1 cellular context compared by ENCODE assay signal in the genomic region with DNA sequence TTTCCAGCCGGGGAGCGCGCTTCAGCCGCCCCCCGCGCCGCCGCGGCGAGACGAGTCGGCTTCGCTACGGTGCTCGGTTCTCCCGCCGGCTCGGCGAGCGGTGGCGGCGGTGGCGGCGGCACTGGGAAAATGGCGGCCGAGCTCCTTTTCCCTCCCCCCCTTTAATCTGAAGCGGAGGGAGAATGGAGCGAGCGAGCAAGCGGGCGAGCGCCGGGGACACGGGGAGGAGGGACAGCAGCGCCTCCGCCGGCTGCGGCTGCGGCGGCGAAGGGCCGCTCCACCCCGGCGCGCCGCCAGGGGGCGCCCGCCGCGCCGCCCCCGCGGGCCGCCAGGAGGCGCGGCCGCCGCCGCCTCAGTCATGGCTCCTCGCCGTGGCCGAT.
TF ChIP-seq lines count a peak whose summit lies in the region.

A gene with protein sequence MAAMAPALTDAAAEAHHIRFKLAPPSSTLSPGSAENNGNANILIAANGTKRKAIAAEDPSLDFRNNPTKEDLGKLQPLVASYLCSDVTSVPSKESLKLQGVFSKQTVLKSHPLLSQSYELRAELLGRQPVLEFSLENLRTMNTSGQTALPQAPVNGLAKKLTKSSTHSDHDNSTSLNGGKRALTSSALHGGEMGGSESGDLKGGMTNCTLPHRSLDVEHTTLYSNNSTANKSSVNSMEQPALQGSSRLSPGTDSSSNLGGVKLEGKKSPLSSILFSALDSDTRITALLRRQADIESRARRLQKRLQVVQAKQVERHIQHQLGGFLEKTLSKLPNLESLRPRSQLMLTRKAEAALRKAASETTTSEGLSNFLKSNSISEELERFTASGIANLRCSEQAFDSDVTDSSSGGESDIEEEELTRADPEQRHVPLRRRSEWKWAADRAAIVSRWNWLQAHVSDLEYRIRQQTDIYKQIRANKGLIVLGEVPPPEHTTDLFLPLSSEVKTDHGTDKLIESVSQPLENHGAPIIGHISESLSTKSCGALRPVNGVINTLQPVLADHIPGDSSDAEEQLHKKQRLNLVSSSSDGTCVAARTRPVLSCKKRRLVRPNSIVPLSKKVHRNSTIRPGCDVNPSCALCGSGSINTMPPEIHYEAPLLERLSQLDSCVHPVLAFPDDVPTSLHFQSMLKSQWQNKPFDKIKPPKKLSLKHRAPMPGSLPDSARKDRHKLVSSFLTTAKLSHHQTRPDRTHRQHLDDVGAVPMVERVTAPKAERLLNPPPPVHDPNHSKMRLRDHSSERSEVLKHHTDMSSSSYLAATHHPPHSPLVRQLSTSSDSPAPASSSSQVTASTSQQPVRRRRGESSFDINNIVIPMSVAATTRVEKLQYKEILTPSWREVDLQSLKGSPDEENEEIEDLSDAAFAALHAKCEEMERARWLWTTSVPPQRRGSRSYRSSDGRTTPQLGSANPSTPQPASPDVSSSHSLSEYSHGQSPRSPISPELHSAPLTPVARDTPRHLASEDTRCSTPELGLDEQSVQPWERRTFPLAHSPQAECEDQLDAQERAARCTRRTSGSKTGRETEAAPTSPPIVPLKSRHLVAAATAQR (N-terminal part only) (minus strand): TSS at position 184 of the 380 bp plus-strand sequence. CDS start 21,286 bp downstream, outside the sequence.

TF ChIP-seq in K562, 482 proteins besides CTCF, POLR2A, EP300 and RAD21 (continued from another document and continues in another):
- TF ChIP-seq, protein P1, sequence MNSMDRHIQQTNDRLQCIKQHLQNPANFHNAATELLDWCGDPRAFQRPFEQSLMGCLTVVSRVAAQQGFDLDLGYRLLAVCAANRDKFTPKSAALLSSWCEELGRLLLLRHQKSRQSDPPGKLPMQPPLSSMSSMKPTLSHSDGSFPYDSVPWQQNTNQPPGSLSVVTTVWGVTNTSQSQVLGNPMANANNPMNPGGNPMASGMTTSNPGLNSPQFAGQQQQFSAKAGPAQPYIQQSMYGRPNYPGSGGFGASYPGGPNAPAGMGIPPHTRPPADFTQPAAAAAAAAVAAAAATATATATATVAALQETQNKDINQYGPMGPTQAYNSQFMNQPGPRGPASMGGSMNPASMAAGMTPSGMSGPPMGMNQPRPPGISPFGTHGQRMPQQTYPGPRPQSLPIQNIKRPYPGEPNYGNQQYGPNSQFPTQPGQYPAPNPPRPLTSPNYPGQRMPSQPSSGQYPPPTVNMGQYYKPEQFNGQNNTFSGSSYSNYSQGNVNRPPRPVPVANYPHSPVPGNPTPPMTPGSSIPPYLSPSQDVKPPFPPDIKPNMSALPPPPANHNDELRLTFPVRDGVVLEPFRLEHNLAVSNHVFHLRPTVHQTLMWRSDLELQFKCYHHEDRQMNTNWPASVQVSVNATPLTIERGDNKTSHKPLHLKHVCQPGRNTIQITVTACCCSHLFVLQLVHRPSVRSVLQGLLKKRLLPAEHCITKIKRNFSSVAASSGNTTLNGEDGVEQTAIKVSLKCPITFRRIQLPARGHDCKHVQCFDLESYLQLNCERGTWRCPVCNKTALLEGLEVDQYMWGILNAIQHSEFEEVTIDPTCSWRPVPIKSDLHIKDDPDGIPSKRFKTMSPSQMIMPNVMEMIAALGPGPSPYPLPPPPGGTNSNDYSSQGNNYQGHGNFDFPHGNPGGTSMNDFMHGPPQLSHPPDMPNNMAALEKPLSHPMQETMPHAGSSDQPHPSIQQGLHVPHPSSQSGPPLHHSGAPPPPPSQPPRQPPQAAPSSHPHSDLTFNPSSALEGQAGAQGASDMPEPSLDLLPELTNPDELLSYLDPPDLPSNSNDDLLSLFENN (IDR thresholded peaks at IDR 0.05; ENCODE audit: low read depth in 2 of 2, low read length in 2 of 2): peak in 1 of 2 experiments; percentile 48; a peak in 1 of 4 replicates
- no peak for TF ChIP-seq ZNF165 (CRISPR knock-in tag; IDR thresholded peaks at IDR 0.05; ENCODE audit: borderline replicate concordance)
- TF ChIP-seq, protein P2, sequence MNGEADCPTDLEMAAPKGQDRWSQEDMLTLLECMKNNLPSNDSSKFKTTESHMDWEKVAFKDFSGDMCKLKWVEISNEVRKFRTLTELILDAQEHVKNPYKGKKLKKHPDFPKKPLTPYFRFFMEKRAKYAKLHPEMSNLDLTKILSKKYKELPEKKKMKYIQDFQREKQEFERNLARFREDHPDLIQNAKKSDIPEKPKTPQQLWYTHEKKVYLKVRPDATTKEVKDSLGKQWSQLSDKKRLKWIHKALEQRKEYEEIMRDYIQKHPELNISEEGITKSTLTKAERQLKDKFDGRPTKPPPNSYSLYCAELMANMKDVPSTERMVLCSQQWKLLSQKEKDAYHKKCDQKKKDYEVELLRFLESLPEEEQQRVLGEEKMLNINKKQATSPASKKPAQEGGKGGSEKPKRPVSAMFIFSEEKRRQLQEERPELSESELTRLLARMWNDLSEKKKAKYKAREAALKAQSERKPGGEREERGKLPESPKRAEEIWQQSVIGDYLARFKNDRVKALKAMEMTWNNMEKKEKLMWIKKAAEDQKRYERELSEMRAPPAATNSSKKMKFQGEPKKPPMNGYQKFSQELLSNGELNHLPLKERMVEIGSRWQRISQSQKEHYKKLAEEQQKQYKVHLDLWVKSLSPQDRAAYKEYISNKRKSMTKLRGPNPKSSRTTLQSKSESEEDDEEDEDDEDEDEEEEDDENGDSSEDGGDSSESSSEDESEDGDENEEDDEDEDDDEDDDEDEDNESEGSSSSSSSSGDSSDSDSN (IDR thresholded peaks at IDR 0.05; ENCODE audit: borderline replicate concordance in 1 of 2, low read depth in 2 of 2, low read length in 2 of 2): peak; percentile 88 to 96; a peak in 3 of 4 replicates
- TF ChIP-seq, protein P3, sequence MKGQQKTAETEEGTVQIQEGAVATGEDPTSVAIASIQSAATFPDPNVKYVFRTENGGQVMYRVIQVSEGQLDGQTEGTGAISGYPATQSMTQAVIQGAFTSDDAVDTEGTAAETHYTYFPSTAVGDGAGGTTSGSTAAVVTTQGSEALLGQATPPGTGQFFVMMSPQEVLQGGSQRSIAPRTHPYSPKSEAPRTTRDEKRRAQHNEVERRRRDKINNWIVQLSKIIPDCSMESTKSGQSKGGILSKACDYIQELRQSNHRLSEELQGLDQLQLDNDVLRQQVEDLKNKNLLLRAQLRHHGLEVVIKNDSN (CRISPR knock-in tag; IDR thresholded peaks at IDR 0.05): no peak
- TF ChIP-seq NFE2 (IDR thresholded peaks at IDR 0.05; ENCODE audit: low read depth): no peak
- TF ChIP-seq, protein P4, sequence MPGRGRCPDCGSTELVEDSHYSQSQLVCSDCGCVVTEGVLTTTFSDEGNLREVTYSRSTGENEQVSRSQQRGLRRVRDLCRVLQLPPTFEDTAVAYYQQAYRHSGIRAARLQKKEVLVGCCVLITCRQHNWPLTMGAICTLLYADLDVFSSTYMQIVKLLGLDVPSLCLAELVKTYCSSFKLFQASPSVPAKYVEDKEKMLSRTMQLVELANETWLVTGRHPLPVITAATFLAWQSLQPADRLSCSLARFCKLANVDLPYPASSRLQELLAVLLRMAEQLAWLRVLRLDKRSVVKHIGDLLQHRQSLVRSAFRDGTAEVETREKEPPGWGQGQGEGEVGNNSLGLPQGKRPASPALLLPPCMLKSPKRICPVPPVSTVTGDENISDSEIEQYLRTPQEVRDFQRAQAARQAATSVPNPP (IDR thresholded peaks at IDR 0.05; ENCODE audit: borderline replicate concordance, insufficient read depth, insufficient read length): no peak
- TF ChIP-seq, protein P5, sequence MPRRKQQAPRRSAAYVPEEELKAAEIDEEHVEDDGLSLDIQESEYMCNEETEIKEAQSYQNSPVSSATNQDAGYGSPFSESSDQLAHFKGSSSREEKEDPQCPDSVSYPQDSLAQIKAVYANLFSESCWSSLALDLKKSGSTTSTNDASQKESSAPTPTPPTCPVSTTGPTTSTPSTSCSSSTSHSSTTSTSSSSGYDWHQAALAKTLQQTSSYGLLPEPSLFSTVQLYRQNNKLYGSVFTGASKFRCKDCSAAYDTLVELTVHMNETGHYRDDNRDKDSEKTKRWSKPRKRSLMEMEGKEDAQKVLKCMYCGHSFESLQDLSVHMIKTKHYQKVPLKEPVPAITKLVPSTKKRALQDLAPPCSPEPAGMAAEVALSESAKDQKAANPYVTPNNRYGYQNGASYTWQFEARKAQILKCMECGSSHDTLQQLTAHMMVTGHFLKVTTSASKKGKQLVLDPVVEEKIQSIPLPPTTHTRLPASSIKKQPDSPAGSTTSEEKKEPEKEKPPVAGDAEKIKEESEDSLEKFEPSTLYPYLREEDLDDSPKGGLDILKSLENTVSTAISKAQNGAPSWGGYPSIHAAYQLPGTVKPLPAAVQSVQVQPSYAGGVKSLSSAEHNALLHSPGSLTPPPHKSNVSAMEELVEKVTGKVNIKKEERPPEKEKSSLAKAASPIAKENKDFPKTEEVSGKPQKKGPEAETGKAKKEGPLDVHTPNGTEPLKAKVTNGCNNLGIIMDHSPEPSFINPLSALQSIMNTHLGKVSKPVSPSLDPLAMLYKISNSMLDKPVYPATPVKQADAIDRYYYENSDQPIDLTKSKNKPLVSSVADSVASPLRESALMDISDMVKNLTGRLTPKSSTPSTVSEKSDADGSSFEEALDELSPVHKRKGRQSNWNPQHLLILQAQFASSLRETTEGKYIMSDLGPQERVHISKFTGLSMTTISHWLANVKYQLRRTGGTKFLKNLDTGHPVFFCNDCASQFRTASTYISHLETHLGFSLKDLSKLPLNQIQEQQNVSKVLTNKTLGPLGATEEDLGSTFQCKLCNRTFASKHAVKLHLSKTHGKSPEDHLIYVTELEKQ (CRISPR knock-in tag; IDR thresholded peaks at IDR 0.05): no peak
- no peak for TF ChIP-seq TAL1 (IDR thresholded peaks at IDR 0.05)
- no peak for TF ChIP-seq DMBX1 (CRISPR knock-in tag; IDR thresholded peaks at IDR 0.05; ENCODE audit: borderline replicate concordance)
- TF ChIP-seq HMG20A (CRISPR knock-in tag; conservative IDR thresholded peaks at IDR 0.05): no peak
- no peak for TF ChIP-seq SMARCE1 (IDR thresholded peaks at IDR 0.05)
- TF ChIP-seq ZNF12 (CRISPR knock-in tag; IDR thresholded peaks at IDR 0.05): no peak
- TF ChIP-seq ZNF75A (CRISPR knock-in tag; IDR thresholded peaks at IDR 0.05): no peak
- no peak for TF ChIP-seq CHCHD3 (CRISPR knock-in tag; IDR thresholded peaks at IDR 0.05)
- TF ChIP-seq DIDO1 (tag; IDR thresholded peaks at IDR 0.05; ENCODE audit: low read depth): no peak
- no peak for TF ChIP-seq CSDE1 (IDR thresholded peaks at IDR 0.05)
- no peak for TF ChIP-seq CAMTA2 (CRISPR knock-in tag; conservative IDR thresholded peaks at IDR 0.05)
- no peak for TF ChIP-seq NCOA6 (IDR thresholded peaks at IDR 0.05)
- TF ChIP-seq, protein P6, sequence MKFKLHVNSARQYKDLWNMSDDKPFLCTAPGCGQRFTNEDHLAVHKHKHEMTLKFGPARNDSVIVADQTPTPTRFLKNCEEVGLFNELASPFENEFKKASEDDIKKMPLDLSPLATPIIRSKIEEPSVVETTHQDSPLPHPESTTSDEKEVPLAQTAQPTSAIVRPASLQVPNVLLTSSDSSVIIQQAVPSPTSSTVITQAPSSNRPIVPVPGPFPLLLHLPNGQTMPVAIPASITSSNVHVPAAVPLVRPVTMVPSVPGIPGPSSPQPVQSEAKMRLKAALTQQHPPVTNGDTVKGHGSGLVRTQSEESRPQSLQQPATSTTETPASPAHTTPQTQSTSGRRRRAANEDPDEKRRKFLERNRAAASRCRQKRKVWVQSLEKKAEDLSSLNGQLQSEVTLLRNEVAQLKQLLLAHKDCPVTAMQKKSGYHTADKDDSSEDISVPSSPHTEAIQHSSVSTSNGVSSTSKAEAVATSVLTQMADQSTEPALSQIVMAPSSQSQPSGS (CRISPR knock-in tag; IDR thresholded peaks at IDR 0.05): no peak
- 0 out of 2 replicates have a peak, but pooled peaks have one; percentile 15 for TF ChIP-seq ZNF57 (CRISPR knock-in tag; IDR thresholded peaks at IDR 0.05)
- TF ChIP-seq, protein P7, sequence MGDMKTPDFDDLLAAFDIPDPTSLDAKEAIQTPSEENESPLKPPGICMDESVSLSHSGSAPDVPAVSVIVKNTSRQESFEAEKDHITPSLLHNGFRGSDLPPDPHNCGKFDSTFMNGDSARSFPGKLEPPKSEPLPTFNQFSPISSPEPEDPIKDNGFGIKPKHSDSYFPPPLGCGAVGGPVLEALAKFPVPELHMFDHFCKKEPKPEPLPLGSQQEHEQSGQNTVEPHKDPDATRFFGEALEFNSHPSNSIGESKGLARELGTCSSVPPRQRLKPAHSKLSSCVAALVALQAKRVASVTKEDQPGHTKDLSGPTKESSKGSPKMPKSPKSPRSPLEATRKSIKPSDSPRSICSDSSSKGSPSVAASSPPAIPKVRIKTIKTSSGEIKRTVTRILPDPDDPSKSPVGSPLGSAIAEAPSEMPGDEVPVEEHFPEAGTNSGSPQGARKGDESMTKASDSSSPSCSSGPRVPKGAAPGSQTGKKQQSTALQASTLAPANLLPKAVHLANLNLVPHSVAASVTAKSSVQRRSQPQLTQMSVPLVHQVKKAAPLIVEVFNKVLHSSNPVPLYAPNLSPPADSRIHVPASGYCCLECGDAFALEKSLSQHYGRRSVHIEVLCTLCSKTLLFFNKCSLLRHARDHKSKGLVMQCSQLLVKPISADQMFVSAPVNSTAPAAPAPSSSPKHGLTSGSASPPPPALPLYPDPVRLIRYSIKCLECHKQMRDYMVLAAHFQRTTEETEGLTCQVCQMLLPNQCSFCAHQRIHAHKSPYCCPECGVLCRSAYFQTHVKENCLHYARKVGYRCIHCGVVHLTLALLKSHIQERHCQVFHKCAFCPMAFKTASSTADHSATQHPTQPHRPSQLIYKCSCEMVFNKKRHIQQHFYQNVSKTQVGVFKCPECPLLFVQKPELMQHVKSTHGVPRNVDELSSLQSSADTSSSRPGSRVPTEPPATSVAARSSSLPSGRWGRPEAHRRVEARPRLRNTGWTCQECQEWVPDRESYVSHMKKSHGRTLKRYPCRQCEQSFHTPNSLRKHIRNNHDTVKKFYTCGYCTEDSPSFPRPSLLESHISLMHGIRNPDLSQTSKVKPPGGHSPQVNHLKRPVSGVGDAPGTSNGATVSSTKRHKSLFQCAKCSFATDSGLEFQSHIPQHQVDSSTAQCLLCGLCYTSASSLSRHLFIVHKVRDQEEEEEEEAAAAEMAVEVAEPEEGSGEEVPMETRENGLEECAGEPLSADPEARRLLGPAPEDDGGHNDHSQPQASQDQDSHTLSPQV (IDR thresholded peaks at IDR 0.05): peak; percentile 28; the same call in 1 of the 2 replicates
- TF ChIP-seq ZNF143 (CRISPR knock-in tag; IDR thresholded peaks at IDR 0.05): no peak
- TF ChIP-seq TCF7L2 (IDR thresholded peaks at IDR 0.05; ENCODE audit: low read depth, low read length): no peak
- TF ChIP-seq WHSC1 (IDR thresholded peaks at IDR 0.05; ENCODE audit: low read length): no peak
- TF ChIP-seq, protein P8, sequence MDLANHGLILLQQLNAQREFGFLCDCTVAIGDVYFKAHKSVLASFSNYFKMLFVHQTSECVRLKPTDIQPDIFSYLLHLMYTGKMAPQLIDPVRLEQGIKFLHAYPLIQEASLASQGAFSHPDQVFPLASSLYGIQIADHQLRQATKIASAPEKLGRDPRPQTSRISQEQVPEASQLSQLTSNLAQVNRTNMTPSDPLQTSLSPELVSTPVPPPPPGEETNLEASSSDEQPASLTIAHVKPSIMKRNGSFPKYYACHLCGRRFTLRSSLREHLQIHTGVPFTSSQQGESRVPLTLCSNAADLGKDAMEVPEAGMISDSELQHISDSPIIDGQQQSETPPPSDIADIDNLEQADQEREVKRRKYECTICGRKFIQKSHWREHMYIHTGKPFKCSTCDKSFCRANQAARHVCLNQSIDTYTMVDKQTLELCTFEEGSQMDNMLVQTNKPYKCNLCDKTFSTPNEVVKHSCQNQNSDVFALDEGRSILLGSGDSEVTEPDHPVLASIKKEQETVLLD (IDR thresholded peaks at IDR 0.05): no peak
- peak in 1 of 2 experiments; percentile 29; a peak in 1 of 4 replicates for TF ChIP-seq RCOR1 (IDR thresholded peaks at IDR 0.05; ENCODE audit: borderline replicate concordance in 1 of 2, low read depth in 2 of 2, low read length in 2 of 2)
- peak; percentile 65 for TF ChIP-seq E2F3 (CRISPR knock-in tag; IDR thresholded peaks at IDR 0.05)
- no peak for TF ChIP-seq PYGO2 (tag; IDR thresholded peaks at IDR 0.05)
- peak in 1 of 2 experiments; percentile 52; a peak in 2 of 4 replicates for TF ChIP-seq TBL1XR1 (IDR thresholded peaks at IDR 0.05; ENCODE audit: low read length in 2 of 2)
- no peak for TF ChIP-seq LARP7 (IDR thresholded peaks at IDR 0.05)
